ENCODE assay signal across 16 cellular contexts in the genomic region with DNA sequence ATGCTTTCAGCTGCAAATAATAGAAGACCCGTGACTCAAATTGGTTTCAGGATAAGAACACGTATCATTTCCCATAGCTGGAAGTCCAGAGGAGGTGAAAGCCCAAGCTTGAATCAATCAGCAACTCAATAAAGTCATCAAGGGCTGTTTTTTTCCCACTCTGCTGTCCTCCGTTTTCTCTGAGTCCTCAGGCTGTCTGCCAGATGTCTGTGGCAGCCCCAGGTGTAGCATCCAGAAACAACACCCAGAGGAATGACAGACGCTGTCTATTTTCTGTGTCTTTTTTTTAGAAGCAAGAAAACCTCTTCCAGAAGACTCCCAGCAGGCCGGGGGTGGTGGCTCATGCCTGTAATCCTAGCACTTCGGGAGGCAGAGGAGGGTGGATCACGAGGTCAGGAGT.
DNase-seq lines count a peak whose midpoint lies in the region; FAIRE-seq and TF ChIP-seq lines count a peak whose summit lies in the region.
"Had no signal": no experiment of that assay in that cellular context is flagged by ENCODE, and none has a peak within 500 bp of the region (broad histone marks: within the 10 kb centered on the region; RNA-seq: fewer than 3 reads in every experiment).

No MANE protein-coding gene starts in this region.

- FAIRE-seq in HTR-8/SVneo (lab: Jason Lieb, UNC): no peak
- FAIRE-seq: A549, GM12878 had no signal

- H3K27ac Mint-ChIP-seq in osteocyte (ENCODE audit: unreplicated experiment): no peak overlapping the region
- H3K27ac Mint-ChIP-seq: CD14-positive monocyte; CD8-positive, alpha-beta T cell; GM23338 had no signal

- peaks cover 35% of the 10 kb centered on the region for H3K4me1 ChIP-seq in OCI-LY3 (ENCODE audit: low read length)
- H3K4me1 ChIP-seq: A549 had no signal

- peak overlapping the region; percentile 24 for H3K4me2 ChIP-seq in OCI-LY3 (ENCODE audit: low read length)
- H3K4me2 ChIP-seq: A549, GM23338 had no signal

- H3K79me2 ChIP-seq in OCI-LY3 (ENCODE audit: low read length): no peaks in the 10 kb centered on the region

- H3K4me1 Mint-ChIP-seq in osteocyte (ENCODE audit: unreplicated experiment): no peaks in the 10 kb centered on the region
- H3K4me1 Mint-ChIP-seq: GM23338 had no signal

- no peak overlapping the region for H3K4me3 Mint-ChIP-seq in osteocyte (ENCODE audit: unreplicated experiment)
- H3K4me3 Mint-ChIP-seq: CD14-positive monocyte; CD8-positive, alpha-beta T cell; GM23338 had no signal

- peaks cover 14% of the 10 kb centered on the region for H3K9me3 Mint-ChIP-seq in osteocyte (ENCODE audit: unreplicated experiment)

- H3K36me3 ChIP-seq in OCI-LY3 (replicated peaks; ENCODE audit: low read depth, low read length): peaks cover 3% of the 10 kb centered on the region
- H3K36me3 ChIP-seq: BE2C had no signal

- no peak for TF ChIP-seq CTCF in OCI-LY3 (IDR thresholded peaks at IDR 0.05; ENCODE audit: low read depth, low read length)
- TF ChIP-seq CTCF in osteocyte (IDR thresholded peaks at IDR 0.05): no peak

- H3K27me3 Mint-ChIP-seq in osteocyte (ENCODE audit: unreplicated experiment): peaks cover 7% of the 10 kb centered on the region

- peak; percentile 87 for DNase-seq in NCI-H2171 (lab: John Stamatoyannopoulos, UW)
- DNase-seq in ecto neural progenitor cell (ENCODE audit: low spot score): peak; percentile 25
- DNase-seq in osteocyte (ENCODE audit: extremely low spot score, unreplicated experiment): peak; percentile 44
- no peak for DNase-seq in NCI-H345 (lab: John Stamatoyannopoulos, UW)
- no peak for DNase-seq in NCI-H82 (lab: John Stamatoyannopoulos, UW)
- no peak for DNase-seq in HTR-8/SVneo (ENCODE audit: insufficient read length, low spot score)
- DNase-seq: BE2C; CD8-positive, alpha-beta T cell; COR-L47; H7; IMR-90 had no signal

- peaks cover 2% of the 10 kb centered on the region for H3K36me3 Mint-ChIP-seq in osteocyte (ENCODE audit: unreplicated experiment)
- H3K36me3 Mint-ChIP-seq: CD8-positive, alpha-beta T cell had no signal

- H2AFZ ChIP-seq in OCI-LY3 (ENCODE audit: low read depth, low read length): no peak overlapping the region
- H2AFZ ChIP-seq: GM23338 had no signal

- no peak overlapping the region for H3K9ac ChIP-seq in OCI-LY3 (ENCODE audit: low read length)

- H4K20me1 ChIP-seq in OCI-LY3 (ENCODE audit: insufficient read depth, low read length): no peaks in the 10 kb centered on the region

- H3K4me3 ChIP-seq in OCI-LY3 (ENCODE audit: low read length): no peak overlapping the region
- H3K4me3 ChIP-seq: A549, GM12878, GM23338 had no signal

- no peaks in the 10 kb centered on the region for H3K27me3 ChIP-seq in OCI-LY3 (ENCODE audit: low read depth, low read length)
- H3K27me3 ChIP-seq: BE2C had no signal

- peaks cover 7% of the 10 kb centered on the region; the same call in 1 of the 2 replicates for H3K9me3 ChIP-seq in OCI-LY3 (ENCODE audit: insufficient read depth, low read length)
- H3K9me3 ChIP-seq: BE2C had no signal

- H3K27ac ChIP-seq in OCI-LY3 (ENCODE audit: low read length): no peak overlapping the region
- H3K27ac ChIP-seq: A549 had no signal

Comparison
In these comparisons a context has a peak if more than half of its experiments do, and no peak if none do; other contexts are left out.
1. DNase-seq: peak in NCI-H2171 (single experiment), ecto neural progenitor cell (single experiment) and osteocyte (single experiment); none in NCI-H345 (single experiment), NCI-H82 (single experiment) and HTR-8/SVneo (single experiment).